ENCODE assay signal across 12 cellular contexts in genomic region chr12:29750131-29750927, GRCh38. TPM values are rescaled to one million over a fixed set of nuclear protein-coding genes. Genes with fewer than 3 reads are reported as not detected.
DNase-seq lines count a peak whose midpoint lies in the region; ATAC-seq and TF ChIP-seq lines count a peak whose summit lies in the region.
"Had no signal": no experiment of that assay in that cellular context is flagged by ENCODE, and none has a peak within 500 bp of the region (broad histone marks: within the 10 kb centered on the region; RNA-seq: fewer than 3 reads in every experiment).

No MANE protein-coding gene starts in this region.

- no peak overlapping the region for H3K27ac Mint-ChIP-seq in activated CD4-positive, alpha-beta memory T cell treated with anti-CD3 and anti-CD28 coated beads for 36 hours
- H3K27ac Mint-ChIP-seq: activated T-cell treated with anti-CD3 and anti-CD28 coated beads, Interleukin-2, amount 50 U/mL, for 72 hours had no signal

- H3K4me1 Mint-ChIP-seq in activated CD4-positive, alpha-beta memory T cell treated with anti-CD3 and anti-CD28 coated beads for 36 hours (ENCODE audit: low read depth) = no peaks in the 10 kb centered on the region

- H3K27ac ChIP-seq in lower lobe of right lung = no peak overlapping the region
- H3K27ac ChIP-seq: uterus had no signal

- no peak overlapping the region for H3K4me3 Mint-ChIP-seq in activated CD4-positive, alpha-beta memory T cell treated with anti-CD3 and anti-CD28 coated beads for 36 hours
- H3K4me3 Mint-ChIP-seq: activated T-cell treated with anti-CD3 and anti-CD28 coated beads, Interleukin-2, amount 50 U/mL, for 72 hours had no signal

- intact Hi-C loops in lower lobe of right lung (cut with DNase I) = no loop called here
- intact Hi-C loops in activated CD4-positive, alpha-beta memory T cell treated with anti-CD3 and anti-CD28 coated beads for 36 hours (cut with micrococcal nuclease) = no loop called here

- peak; percentile 96 for ATAC-seq in GM18861 (IDR thresholded peaks at IDR 0.05; ENCODE audit: unreplicated experiment)
- peak; percentile 61 for ATAC-seq in GM21576 (IDR thresholded peaks at IDR 0.05; ENCODE audit: unreplicated experiment)
- ATAC-seq in HG03159 (IDR thresholded peaks at IDR 0.05; ENCODE audit: unreplicated experiment) = peak; percentile 78
- no peak for ATAC-seq in lower lobe of right lung

- H3K36me3 Mint-ChIP-seq in activated CD4-positive, alpha-beta memory T cell treated with anti-CD3 and anti-CD28 coated beads for 36 hours = no peaks in the 10 kb centered on the region

- H3K4me1 ChIP-seq in lower lobe of right lung = no peaks in the 10 kb centered on the region
- H3K4me1 ChIP-seq: uterus had no signal

- H3K27me3 Mint-ChIP-seq in activated CD4-positive, alpha-beta memory T cell treated with anti-CD3 and anti-CD28 coated beads for 36 hours = no peaks in the 10 kb centered on the region

- H3K4me3 ChIP-seq in astrocyte of the spinal cord (ENCODE audit: low read depth, low read length) = no peak overlapping the region
- no peak overlapping the region for H3K4me3 ChIP-seq in lower lobe of right lung
- H3K4me3 ChIP-seq: uterus had no signal

- H3K9me3 Mint-ChIP-seq in activated CD4-positive, alpha-beta memory T cell treated with anti-CD3 and anti-CD28 coated beads for 36 hours = no peaks in the 10 kb centered on the region
- H3K9me3 Mint-ChIP-seq: activated T-cell treated with anti-CD3 and anti-CD28 coated beads, Interleukin-2, amount 50 U/mL, for 72 hours had no signal

- in situ Hi-C loops in astrocyte of the spinal cord (cut with HindIII; ENCODE audit: low sequenced_read_pairs) = no loop called here

- TF ChIP-seq CTCF in astrocyte of the spinal cord (IDR thresholded peaks at IDR 0.05; ENCODE audit: low read depth, low read length) = no peak
- no peak for TF ChIP-seq CTCF in lower lobe of right lung (IDR thresholded peaks at IDR 0.05)

- DNase-seq in astrocyte of the spinal cord (ENCODE audit: low read depth, low spot score) (peak; percentile 53), AG08395 (ENCODE audit: low spot score) (no peak), lower lobe of right lung (no peak), GM19238 (ENCODE audit: insufficient read length, low spot score) (no peak)
- no peak for DNase-seq in activated CD4-positive, alpha-beta memory T cell treated with anti-CD3 and anti-CD28 coated beads for 36 hours
- DNase-seq: activated T-cell treated with anti-CD3 and anti-CD28 coated beads, Interleukin-2, amount 50 U/mL, for 72 hours; central memory CD4-positive, alpha-beta T cell; COR-L47; uterus had no signal

- POLR2A ChIA-PET in activated CD4-positive, alpha-beta memory T cell treated with anti-CD3 and anti-CD28 coated beads for 36 hours (lab: Charles Lee) = no interaction called here

- H3K36me3 ChIP-seq in lower lobe of right lung = no peaks in the 10 kb centered on the region
- H3K36me3 ChIP-seq: uterus had no signal

- H3K27me3 ChIP-seq in lower lobe of right lung (ENCODE audit: low read depth) = no peaks in the 10 kb centered on the region
- H3K27me3 ChIP-seq: uterus had no signal

- CTCF ChIA-PET in activated CD4-positive, alpha-beta memory T cell treated with anti-CD3 and anti-CD28 coated beads for 36 hours (lab: Charles Lee) = no interaction called here

- no peaks in the 10 kb centered on the region for H3K9me3 ChIP-seq in lower lobe of right lung
- H3K9me3 ChIP-seq: uterus had no signal

RNA-seq across cellular contexts. Expression of gene TMTC1, which starts 33.4 kb away (rescaled TPM):
- total RNA-seq in lower lobe of right lung = 24.8 TPM
- total RNA-seq in activated CD4-positive, alpha-beta memory T cell treated with anti-CD3 and anti-CD28 coated beads for 36 hours = under 1 TPM; 0.15 to 0.17 TPM

Comparison
In these comparisons a context has a peak if more than half of its experiments do, and no peak if none do; other contexts are left out.
1. ATAC-seq: peak in GM18861 (single experiment), GM21576 (single experiment) and HG03159 (single experiment); none in lower lobe of right lung (0 of 2).
2. RNA of gene TMTC1, which starts 33.4 kb away (total RNA-seq): 24.8 TPM in lower lobe of right lung (single experiment); 0.15 to 0.17 TPM in activated CD4-positive, alpha-beta memory T cell treated with anti-CD3 and anti-CD28 coated beads for 36 hours; every median in the first group is over 10 times any median in the second.